8 cellular contexts compared by ENCODE assay signal in genomic region chr2:62506421-62506750, GRCh38. TPM values are rescaled to one million over a fixed set of nuclear protein-coding genes. Genes with fewer than 3 reads are reported as not detected.
DNase-seq lines count a peak whose midpoint lies in the region; ATAC-seq and TF ChIP-seq lines count a peak whose summit lies in the region.

No MANE protein-coding gene starts in this region.

- TF ChIP-seq CTCF in AG10803 (conservative IDR thresholded peaks at IDR 0.05; ENCODE audit: low read length) (no peak), body of pancreas (IDR thresholded peaks at IDR 0.05) (no peak), lower lobe of right lung (IDR thresholded peaks at IDR 0.05) (no peak), upper lobe of right lung (IDR thresholded peaks at IDR 0.05) (no peak)

- ATAC-seq in GM19328 (IDR thresholded peaks at IDR 0.05; ENCODE audit: unreplicated experiment) (peak; percentile 34), HG03378 (IDR thresholded peaks at IDR 0.05; ENCODE audit: unreplicated experiment) (peak; percentile 31), body of pancreas (peak; percentile 27), lower lobe of right lung (peak; percentile 14 to 52), upper lobe of right lung (peak; percentile 27)

- H3K9me3 ChIP-seq in body of pancreas (no peaks in the 10 kb centered on the region), lower lobe of right lung (no peaks in the 10 kb centered on the region), upper lobe of right lung (no peaks in the 10 kb centered on the region)

- H3K27ac ChIP-seq in body of pancreas (peak overlapping the region; percentile 87 to 96 (median 91)), lower lobe of right lung (peak overlapping the region; percentile 90), upper lobe of right lung (peak overlapping the region; percentile 94)

- intact Hi-C loops in body of pancreas (cut with DNase I) = no loop called here
- intact Hi-C loops in lower lobe of right lung (cut with DNase I) = no loop called here
- intact Hi-C loops in upper lobe of right lung (cut with DNase I) = no loop called here

- DNase-seq in AG10803 (ENCODE audit: low read depth) = no peak
- no peak for DNase-seq in body of pancreas
- no peak for DNase-seq in lower lobe of right lung
- no peak for DNase-seq in upper lobe of right lung
- DNase-seq in NAMALWA (ENCODE audit: low spot score) = no peak
- DNase-seq in NK-92 treated with Interleukin-12 subunit alpha and Interleukin-12 subunit beta, amount 100 ng/mL, for 24 hours (lab: John Stamatoyannopoulos, UW) = no peak

- H3K4me3 ChIP-seq in AG10803 (ENCODE audit: low read length) (peak overlapping the region; percentile 69), body of pancreas (peak overlapping the region; percentile 44 to 73), lower lobe of right lung (peak overlapping the region; percentile 70), upper lobe of right lung (peak overlapping the region; percentile 69)

- H3K36me3 ChIP-seq in body of pancreas (replicated peaks in 1 of 2; ENCODE audit: insufficient read depth in 1 of 2, low read depth in 2 of 2) (no peaks in the 10 kb centered on the region), lower lobe of right lung (no peaks in the 10 kb centered on the region), upper lobe of right lung (no peaks in the 10 kb centered on the region)

- no peak for TF ChIP-seq POLR2A in body of pancreas (IDR thresholded peaks at IDR 0.05)

- H3K27me3 ChIP-seq in body of pancreas = no peaks in the 10 kb centered on the region
- H3K27me3 ChIP-seq in lower lobe of right lung (ENCODE audit: low read depth) = no peaks in the 10 kb centered on the region
- no peaks in the 10 kb centered on the region for H3K27me3 ChIP-seq in upper lobe of right lung

- H3K4me1 ChIP-seq in body of pancreas = peaks cover 8% of the 10 kb centered on the region
- H3K4me1 ChIP-seq in lower lobe of right lung = peaks cover 15% of the 10 kb centered on the region
- H3K4me1 ChIP-seq in upper lobe of right lung = peaks cover 11% of the 10 kb centered on the region

- WGBS in body of pancreas, 2 donors = 0% methylated on average over 3 of the region's 3 CpGs

RNA-seq across cellular contexts. Expression of gene TMEM17, which starts 0.4 kb away (rescaled TPM):
- total RNA-seq in body of pancreas (1 to 10 TPM; 2.3 to 3.3 TPM), lower lobe of right lung (1.8 TPM), upper lobe of right lung (2.0 TPM)
